1 cellular context compared by ENCODE assay signal in genomic region chr22:39955675-39956074, GRCh38.
TF ChIP-seq lines count a peak whose summit lies in the region.

No MANE protein-coding gene starts in this region.

TF ChIP-seq in IMR-90, 13 proteins besides CTCF, POLR2A, EP300 and RAD21:
- no peak for TF ChIP-seq RFX5 (IDR thresholded peaks at IDR 0.05; ENCODE audit: low read depth, low read length)
- no peak for TF ChIP-seq CHD1 (IDR thresholded peaks at IDR 0.05; ENCODE audit: low read depth, low read length)
- no peak for TF ChIP-seq NFE2L2 (IDR thresholded peaks at IDR 0.05; ENCODE audit: low read depth, low read length)
- no peak for TF ChIP-seq MXI1 (IDR thresholded peaks at IDR 0.05; ENCODE audit: borderline replicate concordance, low read depth, low read length)
- TF ChIP-seq ELK1 (IDR thresholded peaks at IDR 0.05; ENCODE audit: borderline replicate concordance, low read depth, low read length): no peak
- TF ChIP-seq CEBPB (IDR thresholded peaks at IDR 0.05; ENCODE audit: low read depth, low read length): no peak
